25 cellular contexts compared by ENCODE assay signal in the genomic region with DNA sequence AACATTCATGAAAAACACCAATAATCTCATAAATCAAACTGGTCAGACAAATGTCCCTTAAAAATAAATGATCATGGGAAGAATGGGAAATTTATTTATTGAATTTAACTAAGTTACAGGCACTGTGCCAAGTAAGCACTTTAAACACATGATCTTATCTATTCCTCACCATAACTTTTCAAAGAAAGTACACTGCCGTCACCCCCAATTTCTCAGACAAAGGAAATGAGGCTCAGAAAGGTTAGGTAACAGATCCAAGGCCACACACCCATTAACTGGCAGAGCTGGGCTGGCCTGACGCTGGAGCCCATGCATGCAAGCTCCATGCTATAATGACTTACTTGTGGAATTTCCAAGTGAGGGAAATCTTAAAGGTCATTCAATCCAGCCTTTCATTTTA. TPM values are rescaled to one million over a fixed set of nuclear protein-coding genes. Genes with fewer than 3 reads are reported as not detected.
DNase-seq lines count a peak whose midpoint lies in the region; ATAC-seq, FAIRE-seq and TF ChIP-seq lines count a peak whose summit lies in the region.
"Had no signal": no experiment of that assay in that cellular context is flagged by ENCODE, and none has a peak within 500 bp of the region (broad histone marks: within the 10 kb centered on the region; RNA-seq: fewer than 3 reads in every experiment).

No MANE protein-coding gene starts in this region.

- H3K4me2 ChIP-seq in SK-N-SH (no peak overlapping the region), K562 (ENCODE audit: insufficient read depth, low read length) (no peak overlapping the region), endothelial cell of umbilical vein (ENCODE audit: insufficient read depth, low read length) (no peak overlapping the region)
- H3K4me2 ChIP-seq: BLaER1 treated with 17β-estradiol and CSF1 and Interleukin-3, amounts not matched to agents 10 nM and 100 nM had no signal

- dilution Hi-C loops in endothelial cell of umbilical vein (cut with MboI; ENCODE audit: extremely low pct_ligation_motif_present, low sequenced_read_pairs): no loop called here

- H3K4me1 ChIP-seq in SK-N-SH (ENCODE audit: control insufficient read depth in 1 of 2, insufficient read depth in 2 of 2, low read depth in 1 of 2, low read length in 1 of 2): peaks cover 0 to 11% of the 10 kb centered on the region in 2 experiments; a peak in 1 of 4 replicates
- H3K4me1 ChIP-seq in K562 (replicated peaks in 1 of 2; ENCODE audit: control insufficient read depth in 2 of 2, insufficient read depth in 2 of 2, low read length in 2 of 2): peaks cover 0 to 7% of the 10 kb centered on the region in 2 experiments; a peak in 3 of 5 replicates
- no peaks in the 10 kb centered on the region for H3K4me1 ChIP-seq in endothelial cell of umbilical vein (ENCODE audit: control insufficient read depth, extremely low read depth, insufficient read depth, low read length)
- no peaks in the 10 kb centered on the region for H3K4me1 ChIP-seq in HAP-1
- H3K4me1 ChIP-seq: Caco-2 had no signal

- TF ChIP-seq RAD21 in SK-N-SH (IDR thresholded peaks at IDR 0.05; ENCODE audit: low read length) (no peak), K562 (CRISPR knock-in tag; conservative IDR thresholded peaks at IDR 0.05 in 1 of 2, IDR thresholded peaks at IDR 0.05 in 1 of 2) (no peak)

- 0 out of 4 replicates have a peak, but pooled peaks of 1 of the 2 experiments have one; percentile 14 for TF ChIP-seq EP300 in SK-N-SH (IDR thresholded peaks at IDR 0.05; ENCODE audit: borderline replicate concordance in 1 of 2, low read depth in 1 of 2, low read length in 1 of 2)
- no peak for TF ChIP-seq EP300 in K562 (IDR thresholded peaks at IDR 0.05; ENCODE audit: low read length)

- no peaks in the 10 kb centered on the region for H3K9me1 ChIP-seq in K562 (ENCODE audit: control insufficient read depth, insufficient read depth, low read length)
- no peaks in the 10 kb centered on the region for H3K9me1 ChIP-seq in endothelial cell of umbilical vein (replicated peaks; ENCODE audit: control insufficient read depth, extremely low read depth, insufficient read depth, low read length)

- POLR2A ChIA-PET in SK-N-SH (lab: Yijun Ruan, JAX): no interaction called here
- POLR2A ChIA-PET in K562 (lab: Yijun Ruan, JAX): interaction anchor here (0.9 kb wide), 1 partner anchor 10 kb away, joined by 4 read pairs; no protein-coding TSS in a partner anchor
- POLR2A ChIA-PET in endothelial cell of umbilical vein (lab: Charles Lee): no interaction called here

- no peaks in the 10 kb centered on the region for H3K9me2 ChIP-seq in SK-N-SH

- TF ChIP-seq CTCF in SK-N-SH (IDR thresholded peaks at IDR 0.05): no peak
- TF ChIP-seq CTCF in K562 (IDR thresholded peaks at IDR 0.05 in 2 of 3, conservative IDR thresholded peaks at IDR 0.05 in 1 of 3; ENCODE audit: insufficient read depth in 2 of 3, low read depth in 1 of 3, low read length in 3 of 3): no peak
- no peak for TF ChIP-seq CTCF in endothelial cell of umbilical vein (IDR thresholded peaks at IDR 0.05; ENCODE audit: extremely low read depth in 1 of 2, insufficient read depth in 1 of 2, low read depth in 1 of 2, low read length in 2 of 2)
- no peak for TF ChIP-seq CTCF in glutamatergic neuron (IDR thresholded peaks at IDR 0.05; ENCODE audit: partially characterized antibody, unreplicated experiment)

- WGBS in SK-N-SH (ENCODE audit: low lambda C conversion rate): 24% methylated on average over 2 of the region's 2 CpGs
- WGBS in K562 (ENCODE audit: insufficient coverage, low coverage, missing lambda C conversion rate): 3% methylated on average over 2 of the region's 2 CpGs

- H3K36me3 Mint-ChIP-seq in glutamatergic neuron (ENCODE audit: unreplicated experiment): no peaks in the 10 kb centered on the region
- H3K36me3 Mint-ChIP-seq: CD8-positive, alpha-beta T cell had no signal

- FAIRE-seq in K562 (lab: Jason Lieb, UNC) (no peak), endothelial cell of umbilical vein (lab: Jason Lieb, UNC) (no peak)
- FAIRE-seq: A204.1, D721Med, G401.6, GM12891, GM18507 had no signal

- H3K36me3 ChIP-seq in SK-N-SH (replicated peaks in 1 of 2; ENCODE audit: control insufficient read depth in 1 of 2, insufficient read depth in 2 of 2, low read length in 1 of 2) (no peaks in the 10 kb centered on the region), K562 (ENCODE audit: control insufficient read depth, insufficient read depth, low read length) (no peaks in the 10 kb centered on the region), endothelial cell of umbilical vein (ENCODE audit: control insufficient read depth in 2 of 2, extremely low read depth in 1 of 2, insufficient read depth in 2 of 2, low read length in 2 of 2) (no peaks in the 10 kb centered on the region), HAP-1 (replicated peaks) (no peaks in the 10 kb centered on the region)
- H3K36me3 ChIP-seq: BLaER1 treated with 17β-estradiol and CSF1 and Interleukin-3, amounts not matched to agents 10 nM and 100 nM had no signal

- in situ Hi-C loops in K562 (cut with MboI): no loop called here
- in situ Hi-C loops in HAP-1 (cut with MboI; ENCODE audit: low sequenced_read_pairs): no loop called here

- H2AFZ ChIP-seq in SK-N-SH (ENCODE audit: low read depth): no peak overlapping the region
- peak overlapping the region; percentile 4; the same call in 1 of the 2 replicates for H2AFZ ChIP-seq in K562 (ENCODE audit: low read depth, low read length)
- H2AFZ ChIP-seq in endothelial cell of umbilical vein (ENCODE audit: low read depth, low read length): no peak overlapping the region

- CTCF ChIA-PET in SK-N-SH (lab: Yijun Ruan, JAX): interaction anchor here (0.9 to 1.9 kb wide), 5 partner anchors 9 to 80 kb away, joined by 3 to 8 read pairs (median 4); no protein-coding TSS in a partner anchor
- CTCF ChIA-PET in K562 (lab: Yijun Ruan, JAX; ENCODE audit: low intra/inter-chr PET ratio): no interaction called here
- CTCF ChIA-PET in endothelial cell of umbilical vein (lab: Charles Lee): interaction anchor here (1.1 kb wide), 1 partner anchor 64 kb away, joined by 3 read pairs; no protein-coding TSS in a partner anchor

- no peak overlapping the region for H3K27ac Mint-ChIP-seq in glutamatergic neuron (ENCODE audit: unreplicated experiment)
- H3K27ac Mint-ChIP-seq: CD4-positive, alpha-beta T cell; CD8-positive, alpha-beta T cell had no signal

- no peak overlapping the region for H3K27ac ChIP-seq in SK-N-SH (ENCODE audit: low read depth in 2 of 2, low read length in 1 of 2)
- H3K27ac ChIP-seq in K562 (ENCODE audit: extremely low read depth, low read depth, low read length): no peak overlapping the region
- no peak overlapping the region for H3K27ac ChIP-seq in endothelial cell of umbilical vein (ENCODE audit: insufficient read depth, low read depth, low read length)
- H3K27ac ChIP-seq: BLaER1 treated with 17β-estradiol and CSF1 and Interleukin-3, amounts not matched to agents 10 nM and 100 nM; C4-2B had no signal

- BruUV-seq in K562 (replicated peaks; lab: Mats Ljungman, UMichigan): no TSS peak
- BruUV-seq in endothelial cell of umbilical vein (replicated peaks; lab: Mats Ljungman, UMichigan): no TSS peak

- H3K27me3 Mint-ChIP-seq in glutamatergic neuron (ENCODE audit: unreplicated experiment): peaks cover 7% of the 10 kb centered on the region
- H3K27me3 Mint-ChIP-seq: CD4-positive, alpha-beta T cell had no signal

- DNase-seq in SK-N-SH (no peak), K562 (ENCODE audit: extremely low read depth in 1 of 4, low spot score in 3 of 4) (no peak), endothelial cell of umbilical vein (ENCODE audit: low read depth, low spot score) (peak; percentile 16), HAP-1 (ENCODE audit: low spot score in 2 of 2) (no peak), glutamatergic neuron (no peak)
- DNase-seq: 8988T; ACHN; Caco-2; Calu3; CD4-positive, alpha-beta T cell; CD8-positive, alpha-beta T cell; DMS79 treated with DMSO at 0.1 percent for 48 hours; GF-D8 had no signal

- TF ChIP-seq POLR2A in K562 (conservative IDR thresholded peaks at IDR 0.05) (no peak), endothelial cell of umbilical vein (IDR thresholded peaks at IDR 0.05; ENCODE audit: low read depth, low read length) (no peak)

- H3K9me3 ChIP-seq in SK-N-SH: no peaks in the 10 kb centered on the region
- H3K9me3 ChIP-seq in K562 (replicated peaks; ENCODE audit: control insufficient read depth, insufficient read depth, low read depth, low read length): no peaks in the 10 kb centered on the region
- H3K9me3 ChIP-seq in endothelial cell of umbilical vein (replicated peaks; ENCODE audit: control insufficient read depth, insufficient read depth, low read length): no peaks in the 10 kb centered on the region
- H3K9me3 ChIP-seq in HAP-1: no peaks in the 10 kb centered on the region
- H3K9me3 ChIP-seq: Caco-2 had no signal

- H3F3A ChIP-seq in SK-N-SH (replicated peaks; ENCODE audit: insufficient read depth): no peaks in the 10 kb centered on the region

- H3K79me2 ChIP-seq in SK-N-SH (ENCODE audit: insufficient read depth): no peaks in the 10 kb centered on the region
- H3K79me2 ChIP-seq in K562 (ENCODE audit: control insufficient read depth, insufficient read depth, low read length): no peaks in the 10 kb centered on the region
- no peaks in the 10 kb centered on the region for H3K79me2 ChIP-seq in endothelial cell of umbilical vein (ENCODE audit: control insufficient read depth, insufficient read depth, low read length)

- no peaks in the 10 kb centered on the region for H3K27me3 ChIP-seq in SK-N-SH (ENCODE audit: insufficient read depth)
- H3K27me3 ChIP-seq in K562 (ENCODE audit: control insufficient read depth in 2 of 2, insufficient read depth in 2 of 2, low read length in 2 of 2): peaks cover 7 to 35% of the 10 kb centered on the region in 2 experiments; a peak in 4 of 5 replicates
- no peaks in the 10 kb centered on the region for H3K27me3 ChIP-seq in endothelial cell of umbilical vein (ENCODE audit: control insufficient read depth in 2 of 2, insufficient read depth in 2 of 2, low read length in 2 of 2)
- no peaks in the 10 kb centered on the region for H3K27me3 ChIP-seq in HAP-1 (ENCODE audit: low read depth)
- H3K27me3 ChIP-seq: BLaER1 treated with 17β-estradiol and CSF1 and Interleukin-3, amounts not matched to agents 10 nM and 100 nM had no signal

- H4K20me1 ChIP-seq in SK-N-SH (ENCODE audit: insufficient read depth): no peaks in the 10 kb centered on the region
- no peaks in the 10 kb centered on the region for H4K20me1 ChIP-seq in K562 (replicated peaks; ENCODE audit: control insufficient read depth, insufficient read depth, low read length)
- no peaks in the 10 kb centered on the region for H4K20me1 ChIP-seq in endothelial cell of umbilical vein (replicated peaks; ENCODE audit: control insufficient read depth, extremely low read depth, insufficient read depth, low read length)
- H4K20me1 ChIP-seq: BLaER1 treated with 17β-estradiol and CSF1 and Interleukin-3, amounts not matched to agents 10 nM and 100 nM had no signal

- H3K4me1 Mint-ChIP-seq in glutamatergic neuron (ENCODE audit: low read depth, unreplicated experiment): no peaks in the 10 kb centered on the region

- H3K9me3 Mint-ChIP-seq in glutamatergic neuron (ENCODE audit: unreplicated experiment): peaks cover 8% of the 10 kb centered on the region
- H3K9me3 Mint-ChIP-seq: CD4-positive, alpha-beta T cell; CD8-positive, alpha-beta T cell had no signal

- H3K4me3 ChIP-seq in SK-N-SH (ENCODE audit: low read depth in 2 of 2, low read length in 1 of 2): no peak overlapping the region
- no peak overlapping the region for H3K4me3 ChIP-seq in K562
- no peak overlapping the region for H3K4me3 ChIP-seq in endothelial cell of umbilical vein (replicated peaks in 1 of 3; ENCODE audit: insufficient read depth in 1 of 3, low read depth in 1 of 3, low read length in 3 of 3)
- no peak overlapping the region for H3K4me3 ChIP-seq in HAP-1
- H3K4me3 ChIP-seq: BLaER1 treated with 17β-estradiol and CSF1 and Interleukin-3, amounts not matched to agents 10 nM and 100 nM had no signal

- no peak overlapping the region for H3K9ac ChIP-seq in SK-N-SH
- no peak overlapping the region for H3K9ac ChIP-seq in K562 (ENCODE audit: insufficient read depth in 1 of 2, low read depth in 2 of 2, low read length in 2 of 2)
- H3K9ac ChIP-seq in endothelial cell of umbilical vein (replicated peaks; ENCODE audit: extremely low read depth, insufficient read depth, low read length): no peak overlapping the region
- H3K9ac ChIP-seq: BLaER1 treated with 17β-estradiol and CSF1 and Interleukin-3, amounts not matched to agents 10 nM and 100 nM had no signal

- ATAC-seq in K562: no peak
- no peak for ATAC-seq in HG02870 (IDR thresholded peaks at IDR 0.05; ENCODE audit: unreplicated experiment)
- ATAC-seq in HG03378 (IDR thresholded peaks at IDR 0.05; ENCODE audit: unreplicated experiment): no peak
- ATAC-seq: CD8-positive, alpha-beta T cell had no signal

- intact Hi-C loops in K562 (cut with micrococcal nuclease): no loop called here
- intact Hi-C loops in endothelial cell of umbilical vein (cut with micrococcal nuclease): no loop called here

- H3K4me3 Mint-ChIP-seq in glutamatergic neuron (ENCODE audit: unreplicated experiment): no peak overlapping the region
- H3K4me3 Mint-ChIP-seq: CD4-positive, alpha-beta T cell; CD8-positive, alpha-beta T cell had no signal

RNA-seq across cellular contexts. Expression of gene ABCC8, which starts 12.8 kb away (rescaled TPM):
- polyA plus RNA-seq in SK-N-SH (2012; rRNA removed) (0.71 and 1.1 TPM in 2 replicates), K562 (2011; rRNA removed) (not detected in 2 replicates), K562 (2014; fragmentation: Illumina TruSeq; extraction: Trizol) (not detected in 2 replicates), K562 (2014; fragmentation: Nextera tagmentation; extraction: Ambion mirVana) (not detected), K562 (2014; rRNA removed) (not detected in 2 replicates), endothelial cell of umbilical vein (not detected in 2 replicates)
- polyA plus RNA-seq in SK-N-SH (2012; cell fraction: cytosol; rRNA removed): 0.15 and 0.39 TPM in 2 replicates
- 2.8 and 4.0 TPM in 2 replicates for polyA plus RNA-seq in SK-N-SH (2012; cell fraction: nucleus; rRNA removed)
- not detected in 2 replicates for total RNA-seq in K562 (2011; cell fraction: chromatin; rRNA removed; ENCODE audit: low replicate concordance)
- total RNA-seq in K562 (2011; cell fraction: nucleolus; rRNA removed): not detected in 2 replicates
- total RNA-seq in K562 (2011; cell fraction: nucleoplasm; rRNA removed): not detected in 2 replicates
- total RNA-seq in K562 (2014; rRNA removed) (not detected in 2 replicates), K562 (2014; rRNA removed; fragmentation: Illumina TruSeq; extraction: Trizol) (not detected in 2 replicates), K562 (2015; rRNA removed; fragmentation: Illumina TruSeq; extraction: Trizol) (not detected in 2 replicates), K562 (2021) (0.27 TPM in 1 of 2 replicates, not detected in the other), endothelial cell of umbilical vein (not detected in 2 replicates), glutamatergic neuron (ENCODE audit: unreplicated experiment) (5.7 TPM)
- polyA plus RNA-seq in K562 (2011; cell fraction: cytosol; rRNA removed): 0.03 TPM in 1 of 2 replicates, not detected in the other
- 0.17 TPM in 1 of 2 replicates, not detected in the other for polyA plus RNA-seq in K562 (2011; cell fraction: nucleus; rRNA removed)
- 0.47 TPM in 1 of 2 replicates, not detected in the other for polyA plus RNA-seq in K562 (2012)
- polyA minus RNA-seq in K562 (2011; rRNA and poly(A)+ RNA removed): not detected in 2 replicates
- not detected in 2 replicates for polyA minus RNA-seq in K562 (2011; cell fraction: cytosol; rRNA and poly(A)+ RNA removed)
- polyA minus RNA-seq in K562 (2011; cell fraction: nucleus; rRNA and poly(A)+ RNA removed): not detected in 2 replicates
- polyA plus RNA-seq in endothelial cell of umbilical vein (2011; cell fraction: cytosol; rRNA removed): not detected in 2 replicates
- not detected in 2 replicates for polyA plus RNA-seq in endothelial cell of umbilical vein (2011; cell fraction: nucleus; rRNA removed)
- not detected in 2 replicates for polyA plus RNA-seq in endothelial cell of umbilical vein (2012)
- polyA minus RNA-seq in endothelial cell of umbilical vein: not detected in 2 replicates
- polyA minus RNA-seq in endothelial cell of umbilical vein (2011; cell fraction: cytosol; rRNA and poly(A)+ RNA removed): 1.3 TPM
- polyA minus RNA-seq in endothelial cell of umbilical vein (2011; cell fraction: nucleus; rRNA and poly(A)+ RNA removed): not detected in 2 replicates
- total RNA-seq: A673; Caco-2; CD4-positive, alpha-beta T cell; CD8-positive, alpha-beta T cell had no signal
- polyA plus RNA-seq: AG04450, BJ had no signal

Comparison
In these comparisons a context has a peak if more than half of its experiments do, and no peak if none do; other contexts are left out.
1. Of the 27 proteins assayed by ChIP-seq in both K562 and SK-N-SH: peak only in K562: none; only in SK-N-SH: none; in both: NFIC; in neither: 25; mixed calls (peak in some experiments, not most) for 1.